In the genomic region with DNA sequence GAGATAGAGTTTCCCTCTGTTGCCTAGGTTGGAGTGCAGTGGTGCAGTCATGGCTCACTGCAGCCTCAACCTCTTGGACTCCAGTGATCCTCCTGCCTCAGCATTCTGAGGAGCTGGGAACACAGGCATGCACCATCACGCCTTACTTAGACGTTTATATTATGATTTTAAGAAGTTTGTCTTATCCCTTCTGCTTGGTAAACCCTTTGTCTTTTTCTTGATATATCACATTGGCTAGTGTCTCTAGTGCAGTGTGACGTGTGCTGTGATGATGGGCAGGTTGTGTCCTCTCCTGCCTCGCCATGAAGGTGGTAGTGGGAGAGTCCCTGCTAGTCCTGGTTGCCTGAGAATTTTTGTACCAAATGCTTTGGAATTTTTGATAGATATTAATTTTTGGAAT, we compare ENCODE assay signal across 38 cellular contexts.
"Had no signal": no experiment of that assay in that cellular context is flagged by ENCODE, and none has a peak within 500 bp of the region (broad histone marks: within the 10 kb centered on the region; RNA-seq: fewer than 3 reads in every experiment).

No MANE protein-coding gene starts in this region.

- H3K9me3 ChIP-seq: ascending aorta had no signal

- H3K4me3 ChIP-seq: ascending aorta, cardiac muscle cell had no signal

- H3K27ac ChIP-seq: ascending aorta, cardiac muscle cell, VCaP had no signal

- FAIRE-seq: bronchial epithelial cell, TTC549 had no signal

- ATAC-seq: activated CD4-positive, alpha-beta T cell treated with anti-CD3 and anti-CD28 coated beads for 36 hours; activated CD8-positive, alpha-beta memory T cell treated with anti-CD3 and anti-CD28 coated beads, Interleukin-2, amount 10 ng/mL, durations not matched to agents 7 days and 5 days; activated CD8-positive, alpha-beta T cell treated with anti-CD3 and anti-CD28 coated beads, Interleukin-2, amount 10 ng/mL, durations not matched to agents 7 days and 5 days; activated naive CD8-positive, alpha-beta T cell treated with anti-CD3 and anti-CD28 coated beads, Interleukin-2, amount 50 U/mL, for 24 hours had no signal

- H3K9me3 Mint-ChIP-seq: activated naive CD4-positive, alpha-beta T cell treated with anti-CD3 and anti-CD28 coated beads, Interleukin-2, amount 50 U/mL, for 24 hours had no signal

- H3K4me1 Mint-ChIP-seq: activated B cell treated with CpG ODN at 0.5 μM for 24 hours; activated CD4-positive, alpha-beta memory T cell treated with anti-CD3 and anti-CD28 coated beads, Interleukin-2, amount 10 ng/mL, durations not matched to agents 7 days and 5 days; activated CD4-positive, alpha-beta T cell treated with anti-CD3 and anti-CD28 coated beads for 36 hours; activated CD4-positive, alpha-beta T cell treated with anti-CD3 and anti-CD28 coated beads, Interleukin-2, amount 10 ng/mL, durations not matched to agents 7 days and 5 days; activated CD8-positive, alpha-beta memory T cell treated with anti-CD3 and anti-CD28 coated beads, Interleukin-2, amount 10 ng/mL, durations not matched to agents 7 days and 5 days; activated naive CD4-positive, alpha-beta T cell treated with anti-CD3 and anti-CD28 coated beads, Interleukin-2, amount 10 ng/mL, durations not matched to agents 7 days and 5 days; activated naive CD4-positive, alpha-beta T cell treated with anti-CD3 and anti-CD28 coated beads, Interleukin-2, amount 50 U/mL, for 24 hours; activated naive CD8-positive, alpha-beta T cell treated with anti-CD3 and anti-CD28 coated beads, Interleukin-2, amount 10 ng/mL, durations not matched to agents 7 days and 5 days; activated naive CD8-positive, alpha-beta T cell treated with anti-CD3 and anti-CD28 coated beads, Interleukin-2, amount 50 U/mL, for 24 hours had no signal

- H3K27me3 ChIP-seq: ascending aorta, cardiac muscle cell had no signal

- H3K4me3 Mint-ChIP-seq: activated B cell treated with CpG ODN at 0.5 μM for 24 hours; activated CD4-positive, alpha-beta memory T cell treated with anti-CD3 and anti-CD28 coated beads, Interleukin-2, amount 10 ng/mL, durations not matched to agents 7 days and 5 days; activated CD4-positive, alpha-beta T cell treated with anti-CD3 and anti-CD28 coated beads for 36 hours; activated CD4-positive, alpha-beta T cell treated with anti-CD3 and anti-CD28 coated beads, Interleukin-2, amount 10 ng/mL, durations not matched to agents 7 days and 5 days; activated CD8-positive, alpha-beta memory T cell treated with anti-CD3 and anti-CD28 coated beads, Interleukin-2, amount 10 ng/mL, durations not matched to agents 7 days and 5 days; activated CD8-positive, alpha-beta T cell treated with anti-CD3 and anti-CD28 coated beads, Interleukin-2, amount 10 ng/mL, durations not matched to agents 7 days and 5 days; activated naive CD4-positive, alpha-beta T cell treated with anti-CD3 and anti-CD28 coated beads, Interleukin-2, amount 10 ng/mL, durations not matched to agents 7 days and 5 days; activated naive CD4-positive, alpha-beta T cell treated with anti-CD3 and anti-CD28 coated beads, Interleukin-2, amount 50 U/mL, for 24 hours; activated naive CD8-positive, alpha-beta T cell; activated naive CD8-positive, alpha-beta T cell treated with anti-CD3 and anti-CD28 coated beads, Interleukin-2, amount 10 ng/mL, durations not matched to agents 7 days and 5 days; activated naive CD8-positive, alpha-beta T cell treated with anti-CD3 and anti-CD28 coated beads, Interleukin-2, amount 50 U/mL, for 24 hours; brain; central memory CD8-positive, alpha-beta T cell; T-helper 1 cell treated with Interleukin-12 subunit alpha and Interleukin-12 subunit beta and Interleukin-4 antibody, amounts not matched to agents 30 μg/mL and 1 μg/mL, for 36 hours; T-helper 2 cell treated with Interferon-gamma antibody and Interleukin-4, amounts not matched to agents 5 μg/mL and 100 μg/mL, for 36 hours had no signal

- DNase-seq: activated B cell treated with CpG ODN at 0.5 μM for 24 hours; activated CD4-positive, alpha-beta memory T cell treated with anti-CD3 and anti-CD28 coated beads, Interleukin-2, amount 10 ng/mL, durations not matched to agents 7 days and 5 days; activated CD4-positive, alpha-beta T cell treated with anti-CD3 and anti-CD28 coated beads for 1 hour; activated CD4-positive, alpha-beta T cell treated with anti-CD3 and anti-CD28 coated beads for 36 hours; activated CD4-positive, alpha-beta T cell treated with anti-CD3 and anti-CD28 coated beads for 48 hours; activated CD4-positive, alpha-beta T cell treated with anti-CD3 and anti-CD28 coated beads, Interleukin-2, amount 10 ng/mL, durations not matched to agents 7 days and 5 days; activated CD4-positive, alpha-beta T cell treated with anti-CD3 and anti-CD28 coated beads, Interleukin-2, amount 50 U/mL, for 48 hours; activated CD8-positive, alpha-beta memory T cell treated with anti-CD3 and anti-CD28 coated beads for 24 hours; activated CD8-positive, alpha-beta memory T cell treated with anti-CD3 and anti-CD28 coated beads, Interleukin-2, amount 10 ng/mL, durations not matched to agents 7 days and 5 days; activated CD8-positive, alpha-beta memory T cell treated with anti-CD3 and anti-CD28 coated beads, Interleukin-2, amount 50 U/mL, for 48 hours; activated CD8-positive, alpha-beta T cell treated with anti-CD3 and anti-CD28 coated beads, Interleukin-2, amount 10 ng/mL, durations not matched to agents 7 days and 5 days; activated effector memory CD4-positive, alpha-beta T cell treated with Interleukin-2 at 50 U/mL for 16 hours; activated gamma-delta T cell; activated naive CD4-positive, alpha-beta T cell treated with anti-CD3 and anti-CD28 coated beads, Interleukin-2, amount 10 ng/mL, durations not matched to agents 7 days and 5 days; activated naive CD4-positive, alpha-beta T cell treated with Interleukin-2 at 50 U/mL for 16 hours; activated naive CD8-positive, alpha-beta T cell treated with anti-CD3 and anti-CD28 coated beads, Interleukin-2, amount 10 ng/mL, durations not matched to agents 7 days and 5 days; activated naive CD8-positive, alpha-beta T cell treated with anti-CD3 and anti-CD28 coated beads, Interleukin-2, amount 50 U/mL, for 24 hours; activated T-cell treated with anti-CD3 and anti-CD28 coated beads, Interleukin-2, amount 50 U/mL, for 48 hours; amygdala; anterior cingulate cortex; caudate nucleus; cerebellar nuclear complex; SW 1271; T-helper 1 cell; T-helper 2 cell; T-helper 9 cell had no signal

- H3K27me3 Mint-ChIP-seq: activated B cell treated with CpG ODN at 0.5 μM for 24 hours; activated CD4-positive, alpha-beta memory T cell treated with anti-CD3 and anti-CD28 coated beads, Interleukin-2, amount 10 ng/mL, durations not matched to agents 7 days and 5 days; activated CD4-positive, alpha-beta T cell treated with anti-CD3 and anti-CD28 coated beads for 36 hours; activated CD4-positive, alpha-beta T cell treated with anti-CD3 and anti-CD28 coated beads, Interleukin-2, amount 10 ng/mL, durations not matched to agents 7 days and 5 days; activated CD8-positive, alpha-beta memory T cell treated with anti-CD3 and anti-CD28 coated beads, Interleukin-2, amount 10 ng/mL, durations not matched to agents 7 days and 5 days; activated naive CD4-positive, alpha-beta T cell treated with anti-CD3 and anti-CD28 coated beads, Interleukin-2, amount 10 ng/mL, durations not matched to agents 7 days and 5 days; activated naive CD4-positive, alpha-beta T cell treated with anti-CD3 and anti-CD28 coated beads, Interleukin-2, amount 50 U/mL, for 24 hours; activated naive CD8-positive, alpha-beta T cell; activated naive CD8-positive, alpha-beta T cell treated with anti-CD3 and anti-CD28 coated beads, Interleukin-2, amount 10 ng/mL, durations not matched to agents 7 days and 5 days; activated naive CD8-positive, alpha-beta T cell treated with anti-CD3 and anti-CD28 coated beads, Interleukin-2, amount 50 U/mL, for 24 hours; brain; central memory CD8-positive, alpha-beta T cell had no signal

- H3K27ac Mint-ChIP-seq: activated B cell treated with CpG ODN at 0.5 μM for 24 hours; activated CD4-positive, alpha-beta memory T cell treated with anti-CD3 and anti-CD28 coated beads, Interleukin-2, amount 10 ng/mL, durations not matched to agents 7 days and 5 days; activated CD4-positive, alpha-beta T cell treated with anti-CD3 and anti-CD28 coated beads for 36 hours; activated CD8-positive, alpha-beta memory T cell treated with anti-CD3 and anti-CD28 coated beads, Interleukin-2, amount 10 ng/mL, durations not matched to agents 7 days and 5 days; activated CD8-positive, alpha-beta T cell treated with anti-CD3 and anti-CD28 coated beads, Interleukin-2, amount 10 ng/mL, durations not matched to agents 7 days and 5 days; activated naive CD4-positive, alpha-beta T cell treated with anti-CD3 and anti-CD28 coated beads, Interleukin-2, amount 10 ng/mL, durations not matched to agents 7 days and 5 days; activated naive CD4-positive, alpha-beta T cell treated with anti-CD3 and anti-CD28 coated beads, Interleukin-2, amount 50 U/mL, for 24 hours; activated naive CD8-positive, alpha-beta T cell; activated naive CD8-positive, alpha-beta T cell treated with anti-CD3 and anti-CD28 coated beads, Interleukin-2, amount 10 ng/mL, durations not matched to agents 7 days and 5 days; activated naive CD8-positive, alpha-beta T cell treated with anti-CD3 and anti-CD28 coated beads, Interleukin-2, amount 50 U/mL, for 24 hours; activated T-helper 2 cell treated with anti-CD3 and anti-CD28 coated beads, Interferon-gamma antibody, Interleukin-2, Interleukin-4, amounts not matched to agents 10 μg/mL and 5 μg/mL and 100 μg/mL, durations not matched to agents 14 hours and 24 hours and 36 hours; T-helper 1 cell treated with Interleukin-12 subunit alpha and Interleukin-12 subunit beta and Interleukin-4 antibody, amounts not matched to agents 30 μg/mL and 1 μg/mL, for 36 hours; T-helper 2 cell treated with Interferon-gamma antibody and Interleukin-4, amounts not matched to agents 5 μg/mL and 100 μg/mL, for 36 hours had no signal
